8 cellular contexts compared by ENCODE assay signal in genomic region chr6:11711644-11711993, GRCh38.
DNase-seq lines count a peak whose midpoint lies in the region; ATAC-seq and TF ChIP-seq lines count a peak whose summit lies in the region.

No MANE protein-coding gene starts in this region.

- H3K14ac ChIP-seq in neuronal stem cell (ENCODE audit: low read length): no peak overlapping the region

- H3K36me3 Mint-ChIP-seq in CD4-positive, alpha-beta T cell (ENCODE audit: low read depth): peaks cover 3% of the 10 kb centered on the region

- H4K8ac ChIP-seq in neuronal stem cell (ENCODE audit: low read depth, low read length): no peak overlapping the region

- no peaks in the 10 kb centered on the region for H3K9me3 Mint-ChIP-seq in CD4-positive, alpha-beta T cell

- no peak overlapping the region for H4K91ac ChIP-seq in neuronal stem cell (ENCODE audit: low read depth, low read length, poor library complexity)

- no peak overlapping the region for H2BK12ac ChIP-seq in neuronal stem cell (ENCODE audit: low read length)

- no peak overlapping the region for H3K18ac ChIP-seq in neuronal stem cell (ENCODE audit: low read length)

- peak; percentile 43 for ATAC-seq in CD4-positive, alpha-beta T cell (ENCODE audit: poor library complexity)
- ATAC-seq in HG02678 (IDR thresholded peaks at IDR 0.05; ENCODE audit: unreplicated experiment) (peak; percentile 31), psoas muscle (no peak)

- CTCF ChIA-PET in CD4-positive, alpha-beta T cell (lab: Charles Lee): interaction anchor here (1.5 kb wide), 1 partner anchor 523 kb away, joined by 4 read pairs; no protein-coding TSS in a partner anchor

- H3K4me1 ChIP-seq in psoas muscle (peaks cover 11% of the 10 kb centered on the region), neuronal stem cell (ENCODE audit: control insufficient read depth in 2 of 2, insufficient read depth in 1 of 2, low read depth in 1 of 2, low read length in 2 of 2) (peaks cover 0 to 16% of the 10 kb centered on the region in 2 donors)

- POLR2A ChIA-PET in CD4-positive, alpha-beta T cell (lab: Charles Lee): interaction anchor here (0.9 to 7.8 kb wide), 7 partner anchors 10 to 300 kb away, joined by 3 to 89 read pairs (median 8); partner anchors contain the start of gene HIVEP1

- no peaks in the 10 kb centered on the region for H3K36me3 ChIP-seq in psoas muscle (ENCODE audit: insufficient read depth in 1 of 2, low read depth in 1 of 2)
- no peaks in the 10 kb centered on the region for H3K36me3 ChIP-seq in neuronal stem cell (replicated peaks in 1 of 2; ENCODE audit: control insufficient read depth in 2 of 2, insufficient read depth in 2 of 2, low read length in 2 of 2)

- intact Hi-C loops in CD4-positive, alpha-beta T cell (cut with DNase I, micrococcal nuclease): loop anchor here (2.0 to 5.0 kb wide), 5 partner anchors 17 to 341 kb away; partner anchors contain the start of genes ADTRP (in 1 of the 2) and HIVEP1 (in 1 of the 2)
- intact Hi-C loops in psoas muscle (cut with DNase I): no loop called here

- H3K4me1 Mint-ChIP-seq in CD4-positive, alpha-beta T cell (ENCODE audit: low read depth): peaks cover 82% of the 10 kb centered on the region

- no peaks in the 10 kb centered on the region for H3K79me1 ChIP-seq in neuronal stem cell (ENCODE audit: low read depth, low read length)

- H2BK15ac ChIP-seq in neuronal stem cell (ENCODE audit: low read length): no peak overlapping the region

- H3K4ac ChIP-seq in neuronal stem cell (ENCODE audit: low read length): no peak overlapping the region

- no peaks in the 10 kb centered on the region for H3K27me3 Mint-ChIP-seq in CD4-positive, alpha-beta T cell

- no peak for TF ChIP-seq CTCF in CD4-positive, alpha-beta T cell (IDR thresholded peaks at IDR 0.05)
- TF ChIP-seq CTCF in psoas muscle (IDR thresholded peaks at IDR 0.05): no peak

- H3K9ac ChIP-seq in neuronal stem cell (ENCODE audit: low read depth, low read length, poor library complexity): no peak overlapping the region

- peak overlapping the region; percentile 44 for H3K4me3 Mint-ChIP-seq in CD4-positive, alpha-beta T cell

- no peak overlapping the region for H3K23ac ChIP-seq in neuronal stem cell (ENCODE audit: low read depth, low read length, poor library complexity)

- H3K4me3 ChIP-seq in psoas muscle (peak overlapping the region; percentile 3), neuronal stem cell (ENCODE audit: low read length in 2 of 2) (no peak overlapping the region)

- H2BK120ac ChIP-seq in neuronal stem cell (ENCODE audit: low read depth, low read length): no peak overlapping the region

- no peak overlapping the region for H3K4me2 ChIP-seq in neuronal stem cell (ENCODE audit: insufficient read depth, low read length, poor library complexity, severe bottlenecking)

- no peaks in the 10 kb centered on the region for H3K27me3 ChIP-seq in CD4-positive, alpha-beta T cell (ENCODE audit: control insufficient read depth, insufficient read depth, low read length)
- H3K27me3 ChIP-seq in psoas muscle (ENCODE audit: insufficient read depth in 3 of 3, low read length in 2 of 3) (no peaks in the 10 kb centered on the region), neuronal stem cell (ENCODE audit: control insufficient read depth in 3 of 3, insufficient read depth in 3 of 3, low read depth in 1 of 3, low read length in 3 of 3) (no peaks in the 10 kb centered on the region)

- H2AK5ac ChIP-seq in neuronal stem cell (ENCODE audit: low read depth, low read length): no peak overlapping the region

- H2BK5ac ChIP-seq in neuronal stem cell (ENCODE audit: low read length): no peak overlapping the region

- H3K27ac ChIP-seq in CD4-positive, alpha-beta T cell (ENCODE audit: low read depth, low read length): peak overlapping the region; percentile 77
- H3K27ac ChIP-seq in psoas muscle (peak overlapping the region; percentile 17), neuronal stem cell (replicated peaks; ENCODE audit: low read length) (no peak overlapping the region)

- WGBS in psoas muscle, 3 donors: 66 to 73% (median 73%) methylated on average over 7 of the region's 7 CpGs
- WGBS in neuronal stem cell (ENCODE audit: extremely low coverage in 2 of 2, insufficient read length in 2 of 2, insufficient replicate concordance in 1 of 2), 2 donors: no CpG with 5 or more reads among the region's 7 CpGs

- H3K9me3 ChIP-seq in CD4-positive, alpha-beta T cell (ENCODE audit: control insufficient read depth, low read length): no peaks in the 10 kb centered on the region
- no peaks in the 10 kb centered on the region for H3K9me3 ChIP-seq in psoas muscle
- H3K9me3 ChIP-seq in neuronal stem cell (replicated peaks in 1 of 2; ENCODE audit: control insufficient read depth in 2 of 2, insufficient read depth in 1 of 2, low read depth in 1 of 2, low read length in 2 of 2): no peaks in the 10 kb centered on the region

- DNase-seq in CD4-positive, alpha-beta T cell: peak in 3 of 10 experiments; percentile 26 to 54 (median 46)
- peak; percentile 40 for DNase-seq in activated T-cell treated with anti-CD3 and anti-CD28 coated beads, Interleukin-2, amount 50 U/mL, for 1 hour
- DNase-seq in psoas muscle (no peak), cerebellum (ENCODE audit: low spot score) (no peak), NCI-H1436 treated with DMSO at 0.1 percent for 48 hours (lab: John Stamatoyannopoulos, UW) (no peak), neuronal stem cell (ENCODE audit: low spot score) (no peak), iPS-NIHi11 (ENCODE audit: low spot score) (no peak)

- peak overlapping the region; percentile 100 for H3K27ac Mint-ChIP-seq in CD4-positive, alpha-beta T cell

- no peak overlapping the region for H2AFZ ChIP-seq in neuronal stem cell (ENCODE audit: low read length)

Comparison
In these comparisons a context has a peak if more than half of its experiments do, and no peak if none do; other contexts are left out.
1. ATAC-seq: peak in CD4-positive, alpha-beta T cell (single experiment) and HG02678 (single experiment); none in psoas muscle (0 of 4).
2. intact Hi-C loops: an anchor here in CD4-positive, alpha-beta T cell (2.0 to 5.0 kb wide); none called in psoas muscle.